In genomic region chr20:4811257-4811656, GRCh38 we compare ENCODE assay signal across 10 cellular contexts. TPM values are rescaled to one million over a fixed set of nuclear protein-coding genes. Genes with fewer than 3 reads are reported as not detected.
DNase-seq lines count a peak whose midpoint lies in the region; ATAC-seq and TF ChIP-seq lines count a peak whose summit lies in the region.
"Had no signal": no experiment of that assay in that cellular context is flagged by ENCODE, and none has a peak within 500 bp of the region (broad histone marks: within the 10 kb centered on the region; RNA-seq: fewer than 3 reads in every experiment).

No MANE protein-coding gene starts in this region.

- no peaks in the 10 kb centered on the region for H3K36me3 ChIP-seq in right atrium auricular region

- no peak for TF ChIP-seq CTCF in right atrium auricular region (IDR thresholded peaks at IDR 0.05)

- H3K4me1 ChIP-seq in right atrium auricular region: peaks cover 0 to 39% of the 10 kb centered on the region in 2 donors

- peak overlapping the region; percentile 98 for H3K4me3 Mint-ChIP-seq in activated T-helper 17 cell treated with anti-CD3 and anti-CD28 coated beads, Interleukin-2, amount 50 U/mL, for 72 hours
- peak overlapping the region; percentile 89 for H3K4me3 Mint-ChIP-seq in memory B cell

- no peak for ATAC-seq in left ventricle myocardium superior
- ATAC-seq in activated T-helper 17 cell treated with anti-CD3 and anti-CD28 coated beads, Interleukin-2, amount 50 U/mL, for 72 hours (replicated peaks): no peak
- no peak for ATAC-seq in memory B cell (ENCODE audit: low read depth)
- ATAC-seq in HG03432 (IDR thresholded peaks at IDR 0.05; ENCODE audit: unreplicated experiment): no peak

- DNase-seq in right atrium auricular region (ENCODE audit: low spot score) (no peak), left ventricle myocardium superior (no peak), memory B cell (ENCODE audit: low spot score in 2 of 2) (no peak), NAMALWA (ENCODE audit: low spot score) (no peak), SKM-1 (lab: John Stamatoyannopoulos, UW; ENCODE audit: unreplicated experiment) (no peak), CD1c-positive myeloid dendritic cell (ENCODE audit: extremely low spot score) (no peak)
- DNase-seq: NCI-H1436 treated with DMSO at 0.1 percent for 48 hours, NCI-H510A had no signal

- no peaks in the 10 kb centered on the region for H3K9me3 ChIP-seq in right atrium auricular region

- intact Hi-C loops in left ventricle myocardium superior (cut with micrococcal nuclease): no loop called here

- H3K27ac ChIP-seq in right atrium auricular region: peak overlapping the region; percentile 16 to 26

- H3K27ac Mint-ChIP-seq in activated T-helper 17 cell treated with anti-CD3 and anti-CD28 coated beads, Interleukin-2, amount 50 U/mL, for 72 hours: peak overlapping the region; percentile 100
- peak overlapping the region; percentile 100 for H3K27ac Mint-ChIP-seq in memory B cell

- H3K4me1 Mint-ChIP-seq in activated T-helper 17 cell treated with anti-CD3 and anti-CD28 coated beads, Interleukin-2, amount 50 U/mL, for 72 hours: peaks cover 44% of the 10 kb centered on the region
- H3K4me1 Mint-ChIP-seq in memory B cell: peaks cover 73% of the 10 kb centered on the region

- H3K36me3 Mint-ChIP-seq in activated T-helper 17 cell treated with anti-CD3 and anti-CD28 coated beads, Interleukin-2, amount 50 U/mL, for 72 hours (ENCODE audit: low read depth): peaks cover 50% of the 10 kb centered on the region
- peaks cover 16% of the 10 kb centered on the region for H3K36me3 Mint-ChIP-seq in memory B cell

- no peaks in the 10 kb centered on the region for H3K27me3 ChIP-seq in right atrium auricular region

- H3K4me3 ChIP-seq in right atrium auricular region: no peak overlapping the region

- no peaks in the 10 kb centered on the region for H3K27me3 Mint-ChIP-seq in activated T-helper 17 cell treated with anti-CD3 and anti-CD28 coated beads, Interleukin-2, amount 50 U/mL, for 72 hours
- H3K27me3 Mint-ChIP-seq in memory B cell: no peaks in the 10 kb centered on the region

- no peaks in the 10 kb centered on the region for H3K9me3 Mint-ChIP-seq in activated T-helper 17 cell treated with anti-CD3 and anti-CD28 coated beads, Interleukin-2, amount 50 U/mL, for 72 hours
- peaks cover 1% of the 10 kb centered on the region for H3K9me3 Mint-ChIP-seq in memory B cell

RNA-seq across cellular contexts. Expression of gene RASSF2, which starts 12.2 kb away (rescaled TPM):
- total RNA-seq in right atrium auricular region: 10 to 100 TPM in 1 of 2 donors, 1 to 10 TPM in 1; 5.7 to 10.3 TPM
- total RNA-seq in left ventricle myocardium superior: 3.7 TPM
- 10 to 100 TPM; 50.2 to 58.4 TPM for total RNA-seq in activated T-helper 17 cell treated with anti-CD3 and anti-CD28 coated beads, Interleukin-2, amount 50 U/mL, for 72 hours

Comparison
In these comparisons a context has a peak if more than half of its experiments do, and no peak if none do; other contexts are left out.
1. RNA of gene RASSF2, which starts 12.2 kb away (total RNA-seq): 50.2 to 58.4 TPM in activated T-helper 17 cell treated with anti-CD3 and anti-CD28 coated beads, Interleukin-2, amount 50 U/mL, for 72 hours; 5.7 to 10.3 TPM in right atrium auricular region and 3.7 TPM in left ventricle myocardium superior (single experiment); every median in the first group is over 4 times any median in the second.